ENCODE assay signal across 1 cellular context in genomic region chr2:5897249-5897648, GRCh38.
TF ChIP-seq lines count a peak whose summit lies in the region.

No MANE protein-coding gene starts in this region.

TF ChIP-seq in IMR-90, 13 proteins besides CTCF, POLR2A, EP300 and RAD21:
- TF ChIP-seq RCOR1 (IDR thresholded peaks at IDR 0.05; ENCODE audit: insufficient replicate concordance, low read length) (no peak), MAFK (IDR thresholded peaks at IDR 0.05; ENCODE audit: low read depth, low read length) (no peak), CHD1 (IDR thresholded peaks at IDR 0.05; ENCODE audit: low read depth, low read length) (no peak), ELK1 (IDR thresholded peaks at IDR 0.05; ENCODE audit: borderline replicate concordance, low read depth, low read length) (no peak), CEBPB (IDR thresholded peaks at IDR 0.05; ENCODE audit: low read depth, low read length) (no peak), NFE2L2 (IDR thresholded peaks at IDR 0.05; ENCODE audit: low read depth, low read length) (no peak)
